Comparison of ENCODE assay signal across 10 cellular contexts in genomic region chr7:4700577-4701235, GRCh38. TPM values are rescaled to one million over a fixed set of nuclear protein-coding genes. Genes with fewer than 3 reads are reported as not detected.
DNase-seq lines count a peak whose midpoint lies in the region; ATAC-seq lines count a peak whose summit lies in the region.
"Had no signal": no experiment of that assay in that cellular context is flagged by ENCODE, and none has a peak within 500 bp of the region (broad histone marks: within the 10 kb centered on the region; RNA-seq: fewer than 3 reads in every experiment).

No MANE protein-coding gene starts in this region.

- peak overlapping the region in 1 of 2 donors; percentile 35 for H3K4me3 ChIP-seq in stomach smooth muscle (ENCODE audit: low read length in 2 of 2)
- H3K4me3 ChIP-seq: BLaER1 treated with 17β-estradiol and CSF1 and Interleukin-3, amounts not matched to agents 10 nM and 100 nM had no signal

- intact Hi-C loops in activated CD4-positive, alpha-beta memory T cell treated with anti-CD3 and anti-CD28 coated beads for 36 hours (cut with micrococcal nuclease) = no loop called here

- no peaks in the 10 kb centered on the region for H3K27me3 ChIP-seq in stomach smooth muscle (ENCODE audit: control insufficient read depth in 1 of 2, insufficient read depth in 2 of 2, low read length in 2 of 2)
- H3K27me3 ChIP-seq: BLaER1 treated with 17β-estradiol and CSF1 and Interleukin-3, amounts not matched to agents 10 nM and 100 nM had no signal

- H3K9ac ChIP-seq in stomach smooth muscle (ENCODE audit: low read length in 2 of 2) = peak overlapping the region in 1 of 2 donors; percentile 3

- no peak overlapping the region for H3K27ac Mint-ChIP-seq in activated CD4-positive, alpha-beta memory T cell treated with anti-CD3 and anti-CD28 coated beads for 36 hours
- no peak overlapping the region for H3K27ac Mint-ChIP-seq in activated CD4-positive, alpha-beta memory T cell treated with anti-CD3 and anti-CD28 coated beads, Interleukin-2, amount 10 ng/mL, durations not matched to agents 7 days and 5 days
- no peak overlapping the region for H3K27ac Mint-ChIP-seq in activated CD8-positive, alpha-beta memory T cell treated with anti-CD3 and anti-CD28 coated beads, Interleukin-2, amount 10 ng/mL, durations not matched to agents 7 days and 5 days

- H3K36me3 Mint-ChIP-seq in activated CD4-positive, alpha-beta memory T cell treated with anti-CD3 and anti-CD28 coated beads for 36 hours = no peaks in the 10 kb centered on the region
- no peaks in the 10 kb centered on the region for H3K36me3 Mint-ChIP-seq in activated CD4-positive, alpha-beta memory T cell treated with anti-CD3 and anti-CD28 coated beads, Interleukin-2, amount 10 ng/mL, durations not matched to agents 7 days and 5 days (ENCODE audit: low read depth)
- H3K36me3 Mint-ChIP-seq in activated CD8-positive, alpha-beta memory T cell treated with anti-CD3 and anti-CD28 coated beads, Interleukin-2, amount 10 ng/mL, durations not matched to agents 7 days and 5 days = no peaks in the 10 kb centered on the region

- POLR2A ChIA-PET in activated CD4-positive, alpha-beta memory T cell treated with anti-CD3 and anti-CD28 coated beads for 36 hours (lab: Charles Lee) = interaction anchor here (1.0 to 1.2 kb wide), 2 partner anchors 24 to 75 kb away, joined by 3 read pairs; partner anchors contain the start of gene AP5Z1
- POLR2A ChIA-PET in activated CD4-positive, alpha-beta memory T cell treated with anti-CD3 and anti-CD28 coated beads, Interleukin-2, amount 10 ng/mL, durations not matched to agents 7 days and 5 days (lab: Charles Lee) = interaction anchor here (0.9 kb wide), 1 partner anchor 10 kb away, joined by 3 read pairs; no protein-coding TSS in a partner anchor

- H3K9me3 Mint-ChIP-seq in activated CD4-positive, alpha-beta memory T cell treated with anti-CD3 and anti-CD28 coated beads for 36 hours = no peaks in the 10 kb centered on the region
- H3K9me3 Mint-ChIP-seq in activated CD4-positive, alpha-beta memory T cell treated with anti-CD3 and anti-CD28 coated beads, Interleukin-2, amount 10 ng/mL, durations not matched to agents 7 days and 5 days = no peaks in the 10 kb centered on the region
- no peaks in the 10 kb centered on the region for H3K9me3 Mint-ChIP-seq in activated CD8-positive, alpha-beta memory T cell treated with anti-CD3 and anti-CD28 coated beads, Interleukin-2, amount 10 ng/mL, durations not matched to agents 7 days and 5 days (ENCODE audit: low read depth)

- H3K9me3 ChIP-seq in stomach smooth muscle (ENCODE audit: control insufficient read depth in 2 of 2, low read length in 2 of 2) = no peaks in the 10 kb centered on the region
- H3K9me3 ChIP-seq: BLaER1 treated with 17β-estradiol and CSF1 and Interleukin-3, amounts not matched to agents 10 nM and 100 nM had no signal

- ATAC-seq in activated CD8-positive, alpha-beta memory T cell treated with anti-CD3 and anti-CD28 coated beads, Interleukin-2, amount 10 ng/mL, durations not matched to agents 7 days and 5 days = no peak

- peak overlapping the region; percentile 73 for H3K27ac ChIP-seq in stomach smooth muscle (ENCODE audit: low read length)
- H3K27ac ChIP-seq: BLaER1 treated with 17β-estradiol and CSF1 and Interleukin-3, amounts not matched to agents 10 nM and 100 nM had no signal

- H3K36me3 ChIP-seq in stomach smooth muscle (ENCODE audit: control insufficient read depth in 2 of 2, insufficient read depth in 2 of 2, low read length in 2 of 2) = no peaks in the 10 kb centered on the region

- H3K4me1 ChIP-seq in stomach smooth muscle (ENCODE audit: control insufficient read depth, insufficient read depth, low read length) = peaks cover 47% of the 10 kb centered on the region

- no peaks in the 10 kb centered on the region for H3K27me3 Mint-ChIP-seq in activated CD4-positive, alpha-beta memory T cell treated with anti-CD3 and anti-CD28 coated beads for 36 hours
- no peaks in the 10 kb centered on the region for H3K27me3 Mint-ChIP-seq in activated CD4-positive, alpha-beta memory T cell treated with anti-CD3 and anti-CD28 coated beads, Interleukin-2, amount 10 ng/mL, durations not matched to agents 7 days and 5 days
- H3K27me3 Mint-ChIP-seq in activated CD8-positive, alpha-beta memory T cell treated with anti-CD3 and anti-CD28 coated beads, Interleukin-2, amount 10 ng/mL, durations not matched to agents 7 days and 5 days = no peaks in the 10 kb centered on the region

- peak; percentile 52 for DNase-seq in activated CD4-positive, alpha-beta memory T cell treated with anti-CD3 and anti-CD28 coated beads for 36 hours
- no peak for DNase-seq in activated CD4-positive, alpha-beta memory T cell treated with anti-CD3 and anti-CD28 coated beads, Interleukin-2, amount 10 ng/mL, durations not matched to agents 7 days and 5 days
- peak; percentile 98 for DNase-seq in amniotic epithelial cell (ENCODE audit: low read depth)
- peak; percentile 99 for DNase-seq in iris pigment epithelial cell (ENCODE audit: low read depth)
- no peak for DNase-seq in epidermal melanocyte (ENCODE audit: insufficient read length, low spot score)
- DNase-seq in activated CD8-positive, alpha-beta memory T cell treated with anti-CD3 and anti-CD28 coated beads, Interleukin-2, amount 10 ng/mL, durations not matched to agents 7 days and 5 days = no peak
- no peak for DNase-seq in AG20443 (ENCODE audit: low spot score)
- DNase-seq: T1000 had no signal

- H3K4me3 Mint-ChIP-seq in activated CD4-positive, alpha-beta memory T cell treated with anti-CD3 and anti-CD28 coated beads for 36 hours = no peak overlapping the region
- no peak overlapping the region for H3K4me3 Mint-ChIP-seq in activated CD4-positive, alpha-beta memory T cell treated with anti-CD3 and anti-CD28 coated beads, Interleukin-2, amount 10 ng/mL, durations not matched to agents 7 days and 5 days
- H3K4me3 Mint-ChIP-seq in activated CD8-positive, alpha-beta memory T cell treated with anti-CD3 and anti-CD28 coated beads, Interleukin-2, amount 10 ng/mL, durations not matched to agents 7 days and 5 days = no peak overlapping the region

- CTCF ChIA-PET in activated CD4-positive, alpha-beta memory T cell treated with anti-CD3 and anti-CD28 coated beads for 36 hours (lab: Charles Lee) = interaction anchor here (0.7 to 0.8 kb wide), 2 partner anchors 9 to 304 kb away, joined by 3 read pairs; no protein-coding TSS in a partner anchor
- CTCF ChIA-PET in activated CD4-positive, alpha-beta memory T cell treated with anti-CD3 and anti-CD28 coated beads, Interleukin-2, amount 10 ng/mL, durations not matched to agents 7 days and 5 days (lab: Charles Lee) = no interaction called here
- CTCF ChIA-PET in activated CD8-positive, alpha-beta memory T cell treated with anti-CD3 and anti-CD28 coated beads, Interleukin-2, amount 10 ng/mL, durations not matched to agents 7 days and 5 days (lab: Charles Lee) = no interaction called here

- peaks cover 36% of the 10 kb centered on the region for H3K4me1 Mint-ChIP-seq in activated CD4-positive, alpha-beta memory T cell treated with anti-CD3 and anti-CD28 coated beads for 36 hours (ENCODE audit: low read depth)
- peaks cover 5% of the 10 kb centered on the region for H3K4me1 Mint-ChIP-seq in activated CD4-positive, alpha-beta memory T cell treated with anti-CD3 and anti-CD28 coated beads, Interleukin-2, amount 10 ng/mL, durations not matched to agents 7 days and 5 days
- no peaks in the 10 kb centered on the region for H3K4me1 Mint-ChIP-seq in activated CD8-positive, alpha-beta memory T cell treated with anti-CD3 and anti-CD28 coated beads, Interleukin-2, amount 10 ng/mL, durations not matched to agents 7 days and 5 days

RNA-seq across cellular contexts. Expression of gene FOXK1, which starts 18.6 kb away (rescaled TPM):
- total RNA-seq in activated CD4-positive, alpha-beta memory T cell treated with anti-CD3 and anti-CD28 coated beads for 36 hours = 10 to 100 TPM; 25.9 to 26.6 TPM
- total RNA-seq in activated CD4-positive, alpha-beta memory T cell treated with anti-CD3 and anti-CD28 coated beads, Interleukin-2, amount 10 ng/mL, durations not matched to agents 7 days and 5 days = 10 to 100 TPM; 32.7 to 33.2 TPM
- 10 to 100 TPM; 27.1 to 31.2 TPM for total RNA-seq in activated CD8-positive, alpha-beta memory T cell treated with anti-CD3 and anti-CD28 coated beads, Interleukin-2, amount 10 ng/mL, durations not matched to agents 7 days and 5 days

Comparison
In these comparisons a context has a peak if more than half of its experiments do, and no peak if none do; other contexts are left out.
1. DNase-seq: peak in activated CD4-positive, alpha-beta memory T cell treated with anti-CD3 and anti-CD28 coated beads for 36 hours (single experiment), amniotic epithelial cell (single experiment) and iris pigment epithelial cell (single experiment); none in activated CD4-positive, alpha-beta memory T cell treated with anti-CD3 and anti-CD28 coated beads, Interleukin-2, amount 10 ng/mL, durations not matched to agents 7 days and 5 days (single experiment), epidermal melanocyte (single experiment), activated CD8-positive, alpha-beta memory T cell treated with anti-CD3 and anti-CD28 coated beads, Interleukin-2, amount 10 ng/mL, durations not matched to agents 7 days and 5 days (single experiment) and AG20443 (single experiment).